9 cellular contexts compared by ENCODE assay signal in the genomic region with DNA sequence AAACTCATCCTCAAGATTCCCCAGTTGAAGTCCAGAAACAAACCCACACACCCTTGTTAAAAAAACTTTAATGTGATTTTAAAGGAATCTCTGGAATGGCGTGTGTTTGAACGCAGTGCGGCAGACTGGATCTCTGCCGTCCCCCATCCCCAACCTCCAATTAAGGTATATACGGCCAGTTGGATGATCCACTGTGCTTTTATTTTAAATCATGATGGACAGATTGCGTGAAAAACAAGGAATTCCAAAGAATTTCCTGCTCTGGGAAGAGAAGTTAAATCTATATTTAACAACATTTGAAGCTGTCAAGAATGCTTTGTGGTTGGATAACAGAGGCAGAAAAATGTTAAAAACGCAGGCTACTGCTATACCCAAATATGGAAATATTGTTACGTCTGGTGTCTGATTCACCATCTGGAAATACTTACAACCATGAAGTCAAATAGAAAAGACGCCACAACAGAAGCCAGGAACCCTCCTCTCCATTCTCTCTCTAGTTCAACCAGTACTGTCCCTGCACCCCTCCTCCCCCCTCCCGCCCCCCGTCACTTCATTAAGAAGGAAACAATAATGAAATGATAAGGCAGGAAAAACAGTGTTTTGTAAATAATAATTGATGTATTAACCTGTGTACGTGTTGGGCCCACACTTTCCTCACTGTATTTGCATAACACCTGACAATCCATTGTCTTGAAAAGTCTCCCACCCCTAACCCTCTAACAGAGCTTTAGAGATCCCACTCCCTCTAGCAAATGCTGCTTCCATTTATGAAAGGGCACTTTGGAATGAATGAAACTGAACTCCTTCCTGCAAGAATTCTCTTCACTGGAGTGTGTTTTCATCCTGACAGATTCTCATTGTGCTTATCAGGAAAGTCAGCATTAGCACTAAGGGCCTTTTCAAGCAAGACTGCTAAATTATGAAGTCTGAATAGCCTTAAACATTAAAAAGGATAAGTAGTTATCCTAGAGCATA. TPM values are rescaled to one million over a fixed set of nuclear protein-coding genes. Genes with fewer than 3 reads are reported as not detected.
DNase-seq lines count a peak whose midpoint lies in the region; ATAC-seq and TF ChIP-seq lines count a peak whose summit lies in the region.
"Had no signal": no experiment of that assay in that cellular context is flagged by ENCODE, and none has a peak within 500 bp of the region (broad histone marks: within the 10 kb centered on the region; RNA-seq: fewer than 3 reads in every experiment).

No MANE protein-coding gene starts in this region.

- H3K9me3 Mint-ChIP-seq in mesothelial cell of epicardium, result no peaks in the 10 kb centered on the region
- peaks cover 0 to 7% (median 0%) of the 10 kb centered on the region in 11 donors for H3K9me3 Mint-ChIP-seq in naive thymus-derived CD4-positive, alpha-beta T cell
- H3K9me3 Mint-ChIP-seq in activated CD4-positive, alpha-beta memory T cell treated with anti-CD3 and anti-CD28 coated beads, Interleukin-2, amount 10 ng/mL, durations not matched to agents 7 days and 5 days, result no peaks in the 10 kb centered on the region

- peaks cover 34% of the 10 kb centered on the region for H3K4me1 ChIP-seq in HUES48 (ENCODE audit: control insufficient read depth, insufficient read depth, low read length)
- no peaks in the 10 kb centered on the region for H3K4me1 ChIP-seq in naive thymus-derived CD4-positive, alpha-beta T cell (ENCODE audit: control insufficient read depth in 2 of 2, insufficient read depth in 2 of 2, low read length in 2 of 2)

- H3K27me3 Mint-ChIP-seq in mesothelial cell of epicardium (ENCODE audit: low read depth), result peaks cover 3% of the 10 kb centered on the region
- peaks cover 68 to 81% (median 80%) of the 10 kb centered on the region in 5 donors for H3K27me3 Mint-ChIP-seq in naive thymus-derived CD4-positive, alpha-beta T cell
- peaks cover 78% of the 10 kb centered on the region for H3K27me3 Mint-ChIP-seq in activated CD4-positive, alpha-beta memory T cell treated with anti-CD3 and anti-CD28 coated beads, Interleukin-2, amount 10 ng/mL, durations not matched to agents 7 days and 5 days

- H3K4me1 Mint-ChIP-seq in mesothelial cell of epicardium, result peaks cover 56% of the 10 kb centered on the region
- H3K4me1 Mint-ChIP-seq in naive thymus-derived CD4-positive, alpha-beta T cell, result peaks cover 5 to 35% (median 31%) of the 10 kb centered on the region in 7 donors
- H3K4me1 Mint-ChIP-seq in activated CD4-positive, alpha-beta memory T cell treated with anti-CD3 and anti-CD28 coated beads, Interleukin-2, amount 10 ng/mL, durations not matched to agents 7 days and 5 days, result peaks cover 24% of the 10 kb centered on the region

- H3K9ac ChIP-seq in HUES48 (ENCODE audit: low read depth, low read length), result peak overlapping the region; percentile 53

- peaks cover 24% of the 10 kb centered on the region for H3K36me3 ChIP-seq in HUES48 (ENCODE audit: control insufficient read depth, insufficient read depth, low read length)
- no peaks in the 10 kb centered on the region for H3K36me3 ChIP-seq in naive thymus-derived CD4-positive, alpha-beta T cell (ENCODE audit: control insufficient read depth in 2 of 3, insufficient read depth in 3 of 3, low read length in 3 of 3)
- H3K36me3 ChIP-seq: neutrophil had no signal

- no peak for TF ChIP-seq CTCF in mesothelial cell of epicardium (IDR thresholded peaks at IDR 0.05; ENCODE audit: unreplicated experiment)

- H3K9me3 ChIP-seq in HUES48 (ENCODE audit: control insufficient read depth, insufficient read depth, low read length), result no peaks in the 10 kb centered on the region
- no peaks in the 10 kb centered on the region for H3K9me3 ChIP-seq in naive thymus-derived CD4-positive, alpha-beta T cell (ENCODE audit: control insufficient read depth in 2 of 3, low read length in 3 of 3)
- H3K9me3 ChIP-seq: neutrophil had no signal

- peak overlapping the region; percentile 97 for H3K4me3 Mint-ChIP-seq in mesothelial cell of epicardium
- H3K4me3 Mint-ChIP-seq in naive thymus-derived CD4-positive, alpha-beta T cell, result peak overlapping the region in 5 of 10 donors; percentile 21 to 44 (median 30)
- H3K4me3 Mint-ChIP-seq in activated CD4-positive, alpha-beta memory T cell treated with anti-CD3 and anti-CD28 coated beads, Interleukin-2, amount 10 ng/mL, durations not matched to agents 7 days and 5 days, result no peak overlapping the region

- H3K27me3 ChIP-seq in HUES48 (ENCODE audit: control insufficient read depth, insufficient read depth, low read length), result peaks cover 41% of the 10 kb centered on the region
- H3K27me3 ChIP-seq in naive thymus-derived CD4-positive, alpha-beta T cell (ENCODE audit: control insufficient read depth in 2 of 2, insufficient read depth in 2 of 2, low read length in 2 of 2), result peaks cover 0 to 13% of the 10 kb centered on the region in 2 donors

- DNase-seq in A172 (ENCODE audit: low spot score) (peak; percentile 91), dermis blood vessel endothelial cell (peak; percentile 94), mesothelial cell of epicardium (ENCODE audit: low spot score in 2 of 2, unreplicated experiment in 2 of 2) (no peak), AML-193 (lab: John Stamatoyannopoulos, UW) (no peak)
- no peak for DNase-seq in naive thymus-derived CD4-positive, alpha-beta T cell
- DNase-seq in activated CD4-positive, alpha-beta memory T cell treated with anti-CD3 and anti-CD28 coated beads, Interleukin-2, amount 10 ng/mL, durations not matched to agents 7 days and 5 days, result no peak

- peaks cover 20% of the 10 kb centered on the region for H3K36me3 Mint-ChIP-seq in mesothelial cell of epicardium
- peaks cover 0 to 7% (median 4%) of the 10 kb centered on the region in 5 donors for H3K36me3 Mint-ChIP-seq in naive thymus-derived CD4-positive, alpha-beta T cell
- H3K36me3 Mint-ChIP-seq in activated CD4-positive, alpha-beta memory T cell treated with anti-CD3 and anti-CD28 coated beads, Interleukin-2, amount 10 ng/mL, durations not matched to agents 7 days and 5 days (ENCODE audit: low read depth), result no peaks in the 10 kb centered on the region

- intact Hi-C loops in naive thymus-derived CD4-positive, alpha-beta T cell (cut with micrococcal nuclease), result loop anchor here in 1 of 2 donors (5.0 kb wide), 1 partner anchor 129 kb away; a partner anchor contains a TSS

- no peak for ATAC-seq in HG03469 (IDR thresholded peaks at IDR 0.05; ENCODE audit: unreplicated experiment)
- no peak for ATAC-seq in naive thymus-derived CD4-positive, alpha-beta T cell

- CTCF ChIA-PET in naive thymus-derived CD4-positive, alpha-beta T cell (lab: Charles Lee), result no interaction called here
- CTCF ChIA-PET in activated CD4-positive, alpha-beta memory T cell treated with anti-CD3 and anti-CD28 coated beads, Interleukin-2, amount 10 ng/mL, durations not matched to agents 7 days and 5 days (lab: Charles Lee), result no interaction called here

- peak overlapping the region; percentile 96 for H3K4me3 ChIP-seq in HUES48 (ENCODE audit: low read depth, low read length)
- no peak overlapping the region for H3K4me3 ChIP-seq in naive thymus-derived CD4-positive, alpha-beta T cell (ENCODE audit: low read length)

- no peak overlapping the region for H3K27ac ChIP-seq in HUES48 (ENCODE audit: low read depth, low read length)
- H3K27ac ChIP-seq in naive thymus-derived CD4-positive, alpha-beta T cell (ENCODE audit: low read depth, low read length), result no peak overlapping the region
- H3K27ac ChIP-seq: neutrophil had no signal

- peak overlapping the region; percentile 99 for H3K27ac Mint-ChIP-seq in mesothelial cell of epicardium
- H3K27ac Mint-ChIP-seq in naive thymus-derived CD4-positive, alpha-beta T cell, result no peak overlapping the region
- no peak overlapping the region for H3K27ac Mint-ChIP-seq in activated CD4-positive, alpha-beta memory T cell treated with anti-CD3 and anti-CD28 coated beads, Interleukin-2, amount 10 ng/mL, durations not matched to agents 7 days and 5 days

- POLR2A ChIA-PET in naive thymus-derived CD4-positive, alpha-beta T cell (lab: Charles Lee), result no interaction called here
- POLR2A ChIA-PET in activated CD4-positive, alpha-beta memory T cell treated with anti-CD3 and anti-CD28 coated beads, Interleukin-2, amount 10 ng/mL, durations not matched to agents 7 days and 5 days (lab: Charles Lee), result no interaction called here

RNA-seq across cellular contexts. Expression of a gene that starts 2.0 kb away (rescaled TPM):
- total RNA-seq in A172 (2014; rRNA removed; shearing (Covaris generic)), result 23.5 and 23.9 TPM in 2 replicates
- total RNA-seq in dermis blood vessel endothelial cell (148 and 234 TPM in 2 replicates), mesothelial cell of epicardium (731 to 797 TPM (median 760 TPM) in 3 replicates)
- total RNA-seq in naive thymus-derived CD4-positive, alpha-beta T cell, result not detected
- not detected for polyA plus RNA-seq in naive thymus-derived CD4-positive, alpha-beta T cell
- total RNA-seq in activated CD4-positive, alpha-beta memory T cell treated with anti-CD3 and anti-CD28 coated beads, Interleukin-2, amount 10 ng/mL, durations not matched to agents 7 days and 5 days, result not detected

Comparison
In these comparisons a context has a peak if more than half of its experiments do, and no peak if none do; other contexts are left out.
1. DNase-seq: peak in A172 (single experiment) and dermis blood vessel endothelial cell (single experiment); none in mesothelial cell of epicardium (0 of 2), AML-193 (0 of 2), naive thymus-derived CD4-positive, alpha-beta T cell (0 of 9) and activated CD4-positive, alpha-beta memory T cell treated with anti-CD3 and anti-CD28 coated beads, Interleukin-2, amount 10 ng/mL, durations not matched to agents 7 days and 5 days (single experiment).
2. RNA of a gene that starts 2.0 kb away (total RNA-seq): 731 to 797 TPM in mesothelial cell of epicardium, 148 to 234 TPM in dermis blood vessel endothelial cell and 23.5 to 23.9 TPM in A172; not detected in naive thymus-derived CD4-positive, alpha-beta T cell and not detected in activated CD4-positive, alpha-beta memory T cell treated with anti-CD3 and anti-CD28 coated beads, Interleukin-2, amount 10 ng/mL, durations not matched to agents 7 days and 5 days; every median in the first group is over 10 times any median in the second.